6 cellular contexts compared by ENCODE assay signal in the genomic region with DNA sequence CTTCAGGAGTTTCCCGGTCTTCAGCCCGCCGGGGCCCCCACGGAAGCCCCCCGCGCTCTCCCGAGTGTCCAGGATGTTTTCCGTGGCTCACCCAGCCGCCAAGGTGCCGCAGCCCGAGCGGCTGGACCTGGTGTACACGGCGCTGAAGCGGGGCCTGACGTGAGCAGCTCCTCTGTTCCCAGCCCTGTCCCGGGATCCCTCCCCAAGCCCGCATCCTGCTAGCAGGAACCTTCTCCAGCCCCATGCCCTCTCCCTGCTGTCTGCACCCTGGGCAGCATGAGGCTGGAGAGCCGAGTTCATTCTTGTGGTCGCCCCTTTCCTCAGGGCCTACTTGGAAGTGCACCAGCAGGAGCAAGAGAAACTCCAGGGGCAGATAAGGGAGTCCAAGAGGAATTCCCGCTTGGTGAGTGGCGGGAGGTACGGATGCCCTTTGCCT. TPM values are rescaled to one million over a fixed set of nuclear protein-coding genes. Genes with fewer than 3 reads are reported as not detected.
A peak's percentile ranks its signal among the peaks of the same experiment; 100 is the strongest.
DNase-seq lines count a peak whose midpoint lies in the region; ATAC-seq and TF ChIP-seq lines count a peak whose summit lies in the region.

No MANE protein-coding gene starts in this region.

- ATAC-seq in gastrocnemius medialis (no peak), GM21723 (IDR thresholded peaks at IDR 0.05; ENCODE audit: unreplicated experiment) (no peak), HG03457 (IDR thresholded peaks at IDR 0.05; ENCODE audit: unreplicated experiment) (no peak), GM19455 (IDR thresholded peaks at IDR 0.05; ENCODE audit: unreplicated experiment) (no peak)

- H3K4me3 ChIP-seq in NT2/D1 (ENCODE audit: insufficient read length, low read depth) (peak overlapping the region; percentile 68), gastrocnemius medialis (peak overlapping the region; percentile 65 to 83 (median 73))

- TF ChIP-seq CTCF in endothelial cell (IDR thresholded peaks at IDR 0.05; ENCODE audit: unreplicated experiment) (no peak), gastrocnemius medialis (IDR thresholded peaks at IDR 0.05 in 4 of 5, conservative IDR thresholded peaks at IDR 0.05 in 1 of 5) (no peak)

- no peaks in the 10 kb centered on the region for H3K9me3 Mint-ChIP-seq in endothelial cell (ENCODE audit: unreplicated experiment)

- H3K36me3 ChIP-seq in NT2/D1 (ENCODE audit: insufficient read depth, insufficient read length, low read length) (peaks cover 49% of the 10 kb centered on the region), gastrocnemius medialis (peaks cover 0 to 34% of the 10 kb centered on the region in 2 donors)

- peaks cover 41% of the 10 kb centered on the region for H3K36me3 Mint-ChIP-seq in endothelial cell (ENCODE audit: low read depth, unreplicated experiment)

- DNase-seq in NT2/D1 (ENCODE audit: low read depth, low spot score): no peak
- no peak for DNase-seq in endothelial cell (ENCODE audit: low spot score)
- no peak for DNase-seq in gastrocnemius medialis

- no peak for TF ChIP-seq POLR2A in gastrocnemius medialis (IDR thresholded peaks at IDR 0.05)

- peaks cover 47% of the 10 kb centered on the region for H3K4me1 Mint-ChIP-seq in endothelial cell (ENCODE audit: unreplicated experiment)

- peaks cover 30% of the 10 kb centered on the region for H3K27me3 ChIP-seq in NT2/D1 (ENCODE audit: insufficient read depth, insufficient read length)
- no peaks in the 10 kb centered on the region for H3K27me3 ChIP-seq in gastrocnemius medialis

- H3K27me3 Mint-ChIP-seq in endothelial cell (ENCODE audit: unreplicated experiment): peaks cover 34% of the 10 kb centered on the region

- peak overlapping the region; percentile 75 to 88 (median 85) for H3K27ac ChIP-seq in gastrocnemius medialis

- H3K27ac Mint-ChIP-seq in endothelial cell (ENCODE audit: unreplicated experiment): peak overlapping the region; percentile 75

- H3K9ac ChIP-seq in NT2/D1 (ENCODE audit: insufficient read length, low read depth): peak overlapping the region; percentile 87

- H3K9me3 ChIP-seq in NT2/D1 (ENCODE audit: insufficient read depth, low read length) (no peaks in the 10 kb centered on the region), gastrocnemius medialis (no peaks in the 10 kb centered on the region)

- peak overlapping the region; percentile 90 for H3K4me3 Mint-ChIP-seq in endothelial cell (ENCODE audit: unreplicated experiment)

- in situ Hi-C loops in gastrocnemius medialis (cut with MboI; ENCODE audit: low sequenced_read_pairs in 4 of 4): no loop called here

- intact Hi-C loops in gastrocnemius medialis (cut with DNase I; ENCODE audit: low total_unique reads): no loop called here

- peaks cover 22% of the 10 kb centered on the region for H3K4me1 ChIP-seq in NT2/D1 (ENCODE audit: insufficient read depth, insufficient read length)
- peaks cover 7 to 30% of the 10 kb centered on the region in 2 donors for H3K4me1 ChIP-seq in gastrocnemius medialis

RNA-seq across cellular contexts. Expression of gene RIPOR1, which starts 10.1 kb away (rescaled TPM):
- total RNA-seq in endothelial cell (ENCODE audit: unreplicated experiment) (184 TPM), gastrocnemius medialis (10 to 100 TPM; 10.6 to 65.4 (median 25.1) TPM)

RNA-seq across cellular contexts. Expression of gene CTCF, which starts 23.6 kb away (rescaled TPM):
- total RNA-seq in endothelial cell (ENCODE audit: unreplicated experiment) (40.1 TPM), gastrocnemius medialis (10 to 100 TPM; 25.9 to 35.9 (median 30.3) TPM)

RNA-seq across cellular contexts. Expression of gene AGRP, which starts 55.3 kb away (rescaled TPM):
- total RNA-seq in endothelial cell (ENCODE audit: unreplicated experiment) (not detected), gastrocnemius medialis (not detected)

RNA-seq across cellular contexts. Expression of gene ATP6V0D1, which starts 57.7 kb away (rescaled TPM):
- 107 TPM for total RNA-seq in endothelial cell (ENCODE audit: unreplicated experiment)
- 100 to 1,000 TPM; 117 to 211 (median 157) TPM for total RNA-seq in gastrocnemius medialis
